ENCODE assay signal across 9 cellular contexts in the genomic region with DNA sequence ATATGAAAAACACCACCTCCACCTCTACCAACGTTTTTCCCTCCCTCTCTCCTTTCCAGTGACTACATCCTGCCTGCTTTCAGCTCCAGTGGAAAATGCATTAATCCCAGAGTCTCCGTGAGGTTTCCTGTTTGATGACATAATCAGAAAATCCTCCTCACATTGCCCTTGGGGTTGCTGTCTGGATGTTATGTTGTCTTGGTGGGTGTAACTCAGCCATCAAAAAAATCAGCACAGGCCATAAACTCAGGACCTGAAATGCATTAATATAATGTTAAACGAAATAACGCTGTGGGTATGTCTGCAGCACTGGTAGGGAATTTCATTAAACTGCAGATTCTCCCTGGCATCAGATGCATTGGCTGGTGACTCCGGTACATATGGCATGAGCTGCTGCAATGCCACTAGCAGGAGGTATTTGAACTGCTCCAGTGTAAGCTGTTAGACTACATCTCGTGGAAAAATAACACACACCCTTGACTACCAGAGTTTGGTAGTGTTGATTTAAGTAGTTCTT.
DNase-seq lines count a peak whose midpoint lies in the region; ATAC-seq and TF ChIP-seq lines count a peak whose summit lies in the region.
"Had no signal": no experiment of that assay in that cellular context is flagged by ENCODE, and none has a peak within 500 bp of the region (broad histone marks: within the 10 kb centered on the region; RNA-seq: fewer than 3 reads in every experiment).

No MANE protein-coding gene starts in this region.

- ATAC-seq in WTC11 (no peak), GM18858 (IDR thresholded peaks at IDR 0.05; ENCODE audit: unreplicated experiment) (no peak), HG02642 (IDR thresholded peaks at IDR 0.05; ENCODE audit: poor library complexity, unreplicated experiment) (no peak), aorta (ENCODE audit: low FRiP score) (no peak)
- ATAC-seq: stimulated activated naive B cell treated with anti-CD40 and anti-IgM and Interleukin-4, amounts not matched to agents 10 μg/mL and 1 μg/mL and 100 μg/mL, for 72 hours had no signal

- no peaks in the 10 kb centered on the region; the same call in 1 of the 2 replicates for H3K36me3 Mint-ChIP-seq in WTC11
- H3K36me3 Mint-ChIP-seq: stimulated activated naive B cell treated with anti-CD40 and anti-IgM and Interleukin-4, amounts not matched to agents 10 μg/mL and 1 μg/mL and 100 μg/mL, for 72 hours had no signal

- no peak overlapping the region for H3K4me3 ChIP-seq in A673 (ENCODE audit: low read depth, low read length, poor library complexity, severe bottlenecking)
- no peak overlapping the region for H3K4me3 ChIP-seq in kidney epithelial cell (ENCODE audit: low read depth, low read length)
- H3K4me3 ChIP-seq in aorta (ENCODE audit: low read length in 2 of 2) = no peak overlapping the region

- H3K27ac Mint-ChIP-seq in WTC11 = peak overlapping the region; percentile 53; the same call in 1 of the 2 replicates
- H3K27ac Mint-ChIP-seq: stimulated activated naive B cell treated with anti-CD40 and anti-IgM and Interleukin-4, amounts not matched to agents 10 μg/mL and 1 μg/mL and 100 μg/mL, for 72 hours had no signal

- no peaks in the 10 kb centered on the region for H3K9me3 ChIP-seq in A673 (ENCODE audit: low read depth, low read length, poor library complexity, severe bottlenecking)
- no peaks in the 10 kb centered on the region for H3K9me3 ChIP-seq in aorta (ENCODE audit: control insufficient read depth, low read length)

- H3K27me3 ChIP-seq in A673 (replicated peaks; ENCODE audit: insufficient read depth, low read depth, low read length, poor library complexity) = no peaks in the 10 kb centered on the region
- no peaks in the 10 kb centered on the region for H3K27me3 ChIP-seq in kidney epithelial cell (ENCODE audit: control insufficient read depth, insufficient read depth, low read length)
- no peaks in the 10 kb centered on the region for H3K27me3 ChIP-seq in aorta (ENCODE audit: control insufficient read depth in 1 of 2, insufficient read depth in 2 of 2, low read length in 1 of 2)

- CTCF ChIA-PET in A673 (lab: Charles Lee) = no interaction called here
- CTCF ChIA-PET in WTC11 (lab: Charles Lee) = no interaction called here

- no TSS peak for BruUV-seq in A673 (replicated peaks; lab: Mats Ljungman, UMichigan)

- no peaks in the 10 kb centered on the region for H3K9me3 Mint-ChIP-seq in WTC11
- H3K9me3 Mint-ChIP-seq: stimulated activated naive B cell treated with anti-CD40 and anti-IgM and Interleukin-4, amounts not matched to agents 10 μg/mL and 1 μg/mL and 100 μg/mL, for 72 hours had no signal

- no peak overlapping the region for H3K4me3 Mint-ChIP-seq in WTC11
- H3K4me3 Mint-ChIP-seq: stimulated activated naive B cell treated with anti-CD40 and anti-IgM and Interleukin-4, amounts not matched to agents 10 μg/mL and 1 μg/mL and 100 μg/mL, for 72 hours had no signal

- H3K27me3 Mint-ChIP-seq in WTC11 (ENCODE audit: low read depth) = no peaks in the 10 kb centered on the region
- H3K27me3 Mint-ChIP-seq: stimulated activated naive B cell treated with anti-CD40 and anti-IgM and Interleukin-4, amounts not matched to agents 10 μg/mL and 1 μg/mL and 100 μg/mL, for 72 hours had no signal

- peaks cover 35% of the 10 kb centered on the region for H3K4me1 Mint-ChIP-seq in WTC11
- H3K4me1 Mint-ChIP-seq: stimulated activated naive B cell treated with anti-CD40 and anti-IgM and Interleukin-4, amounts not matched to agents 10 μg/mL and 1 μg/mL and 100 μg/mL, for 72 hours had no signal

- no peak for TF ChIP-seq CTCF in A673 (conservative IDR thresholded peaks at IDR 0.05; ENCODE audit: low read depth, low read length)
- no peak for TF ChIP-seq CTCF in WTC11 (IDR thresholded peaks at IDR 0.05)
- TF ChIP-seq CTCF in kidney epithelial cell (IDR thresholded peaks at IDR 0.05; ENCODE audit: insufficient read depth, low read length, poor library complexity, severe bottlenecking) = no peak

- POLR2A ChIA-PET in A673 (lab: Charles Lee; ENCODE audit: low non-redundant PET) (no interaction called here), WTC11 (lab: Charles Lee) (no interaction called here)

- intact Hi-C loops in A673 (cut with micrococcal nuclease; ENCODE audit: unreplicated experiment) = no loop called here
- intact Hi-C loops in aorta (cut with DNase I) = no loop called here

- H3K4me1 ChIP-seq in A673 (ENCODE audit: insufficient read depth, low read length, poor library complexity, severe bottlenecking) (peaks cover 43% of the 10 kb centered on the region), aorta (ENCODE audit: control insufficient read depth in 1 of 2, insufficient read depth in 2 of 2, low read length in 2 of 2) (peaks cover 1 to 12% of the 10 kb centered on the region in 2 donors)

- H3K27ac ChIP-seq in A673 (ENCODE audit: low read depth, low read length, poor library complexity, severe bottlenecking) (no peak overlapping the region), aorta (ENCODE audit: low read depth in 1 of 2, low read length in 2 of 2) (no peak overlapping the region)

- H3K36me3 ChIP-seq in A673 (ENCODE audit: insufficient read depth, low read length, poor library complexity, severe bottlenecking) = no peaks in the 10 kb centered on the region
- H3K36me3 ChIP-seq in kidney epithelial cell (ENCODE audit: control insufficient read depth, insufficient read depth, low read length) = no peaks in the 10 kb centered on the region
- H3K36me3 ChIP-seq in aorta (ENCODE audit: control insufficient read depth in 1 of 2, insufficient read depth in 2 of 2, low read length in 1 of 2) = no peaks in the 10 kb centered on the region

- DNase-seq in A673 (ENCODE audit: low spot score) = peak; percentile 78
- peak; percentile 32 for DNase-seq in GM04504 (ENCODE audit: low read depth)
- no peak for DNase-seq in WTC11 (ENCODE audit: low spot score)
- DNase-seq in kidney epithelial cell (ENCODE audit: low read depth) = peak; percentile 44
- DNase-seq in HT-29 (ENCODE audit: low spot score) = no peak
- DNase-seq in aorta = no peak
- DNase-seq: stimulated activated naive B cell treated with anti-CD40 and anti-IgM and Interleukin-4, amounts not matched to agents 10 μg/mL and 1 μg/mL and 100 μg/mL, for 72 hours had no signal

- WGBS in aorta, 2 donors = 20 to 31% methylated on average over 6 of the region's 6 CpGs

TF ChIP-seq in WTC11, 78 proteins besides CTCF, POLR2A, EP300 and RAD21:
- TF ChIP-seq MXD4 (CRISPR knock-in tag; IDR thresholded peaks at IDR 0.05; ENCODE audit: borderline replicate concordance) = no peak

Comparison
In these comparisons a context has a peak if more than half of its experiments do, and no peak if none do; other contexts are left out.
1. DNase-seq: peak in A673 (single experiment), GM04504 (single experiment) and kidney epithelial cell (single experiment); none in WTC11 (single experiment), HT-29 (single experiment) and aorta (0 of 2).